Comparison of ENCODE assay signal across 20 cellular contexts in the genomic region with DNA sequence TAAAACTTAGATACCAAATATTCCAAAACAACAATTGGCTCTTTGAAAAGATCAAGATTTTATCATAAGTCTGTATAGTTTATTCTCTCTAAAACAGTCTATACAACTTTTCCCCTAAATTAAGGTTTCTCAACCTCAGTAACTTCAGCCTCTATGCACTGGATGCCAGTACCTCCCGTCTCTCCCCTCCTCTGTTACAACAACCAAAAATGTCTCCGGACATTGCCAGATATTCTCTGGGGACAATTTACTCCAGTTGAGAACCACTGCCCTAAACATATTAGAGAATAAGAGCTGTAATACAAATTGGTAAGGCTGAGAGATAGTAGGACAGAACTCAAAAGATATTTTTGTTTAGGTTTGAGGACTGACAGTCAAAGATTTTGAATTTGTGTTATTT.
A peak's percentile ranks its signal among the peaks of the same experiment; 100 is the strongest.
DNase-seq lines count a peak whose midpoint lies in the region; ATAC-seq and TF ChIP-seq lines count a peak whose summit lies in the region.
"Had no signal": no experiment of that assay in that cellular context is flagged by ENCODE, and none has a peak within 500 bp of the region (broad histone marks: within the 10 kb centered on the region; RNA-seq: fewer than 3 reads in every experiment).

No MANE protein-coding gene starts in this region.

- H3K27me3 ChIP-seq in uterus, result no peaks in the 10 kb centered on the region
- H3K27me3 ChIP-seq: BLaER1 had no signal

- no peaks in the 10 kb centered on the region for H3K9me3 ChIP-seq in uterus
- H3K9me3 ChIP-seq: BLaER1 had no signal

- ATAC-seq in activated T-cell treated with anti-CD3 and anti-CD28 coated beads, Interleukin-2, amount 50 U/mL, for 72 hours (replicated peaks in 1 of 2), result no peak
- ATAC-seq in GM19467 (IDR thresholded peaks at IDR 0.05; ENCODE audit: unreplicated experiment) (no peak), HG03139 (IDR thresholded peaks at IDR 0.05; ENCODE audit: unreplicated experiment) (no peak)
- ATAC-seq: CD8-positive, alpha-beta T cell had no signal

- H3K4me1 ChIP-seq in uterus, result peaks cover 0 to 16% of the 10 kb centered on the region in 2 donors
- H3K4me1 ChIP-seq: BLaER1 had no signal

- H3K9me3 Mint-ChIP-seq in activated T-cell treated with anti-CD3 and anti-CD28 coated beads, Interleukin-2, amount 50 U/mL, for 24 hours, result no peaks in the 10 kb centered on the region
- H3K9me3 Mint-ChIP-seq in activated T-cell treated with anti-CD3 and anti-CD28 coated beads, Interleukin-2, amount 50 U/mL, for 72 hours, result no peaks in the 10 kb centered on the region
- H3K9me3 Mint-ChIP-seq in nephron, result no peaks in the 10 kb centered on the region
- H3K9me3 Mint-ChIP-seq: CD8-positive, alpha-beta T cell had no signal

- intact Hi-C loops in uterus (cut with DNase I; ENCODE audit: low total_unique reads), result no loop called here

- peak overlapping the region; percentile 7 to 38 for H3K27ac ChIP-seq in coronary artery
- H3K27ac ChIP-seq in uterus, result peak overlapping the region; percentile 61 to 68
- H3K27ac ChIP-seq: BLaER1 had no signal

- H3K4me1 Mint-ChIP-seq in activated T-cell treated with anti-CD3 and anti-CD28 coated beads, Interleukin-2, amount 50 U/mL, for 24 hours (ENCODE audit: low read depth), result no peaks in the 10 kb centered on the region
- peaks cover 1% of the 10 kb centered on the region for H3K4me1 Mint-ChIP-seq in activated T-cell treated with anti-CD3 and anti-CD28 coated beads, Interleukin-2, amount 50 U/mL, for 72 hours (ENCODE audit: low read depth)
- H3K4me1 Mint-ChIP-seq in nephron, result peaks cover 26% of the 10 kb centered on the region

- TF ChIP-seq CTCF in coronary artery (IDR thresholded peaks at IDR 0.05) (no peak), nephron (IDR thresholded peaks at IDR 0.05; ENCODE audit: unreplicated experiment in 3 of 3) (no peak), uterus (IDR thresholded peaks at IDR 0.05) (no peak)

- H3K4me3 Mint-ChIP-seq in activated T-cell treated with anti-CD3 and anti-CD28 coated beads, Interleukin-2, amount 50 U/mL, for 24 hours, result no peak overlapping the region
- H3K4me3 Mint-ChIP-seq in activated T-cell treated with anti-CD3 and anti-CD28 coated beads, Interleukin-2, amount 50 U/mL, for 72 hours, result no peak overlapping the region
- H3K4me3 Mint-ChIP-seq in nephron, result no peak overlapping the region
- H3K4me3 Mint-ChIP-seq: CD8-positive, alpha-beta T cell had no signal

- TF ChIP-seq POLR2A in uterus (IDR thresholded peaks at IDR 0.05), result no peak

- no peaks in the 10 kb centered on the region for H3K27me3 Mint-ChIP-seq in activated T-cell treated with anti-CD3 and anti-CD28 coated beads, Interleukin-2, amount 50 U/mL, for 24 hours
- no peaks in the 10 kb centered on the region for H3K27me3 Mint-ChIP-seq in activated T-cell treated with anti-CD3 and anti-CD28 coated beads, Interleukin-2, amount 50 U/mL, for 72 hours (ENCODE audit: low read depth)
- no peaks in the 10 kb centered on the region for H3K27me3 Mint-ChIP-seq in nephron (ENCODE audit: low read depth)

- H3K4me3 ChIP-seq in coronary artery (no peak overlapping the region), uterus (no peak overlapping the region)
- H3K4me3 ChIP-seq: BLaER1 had no signal

- H3K27ac Mint-ChIP-seq in activated T-cell treated with anti-CD3 and anti-CD28 coated beads, Interleukin-2, amount 50 U/mL, for 24 hours, result peak overlapping the region; percentile 48
- H3K27ac Mint-ChIP-seq in activated T-cell treated with anti-CD3 and anti-CD28 coated beads, Interleukin-2, amount 50 U/mL, for 72 hours, result no peak overlapping the region
- peak overlapping the region; percentile 23 to 66 (median 48) for H3K27ac Mint-ChIP-seq in nephron
- H3K27ac Mint-ChIP-seq: CD8-positive, alpha-beta T cell had no signal

- H3K36me3 Mint-ChIP-seq in activated T-cell treated with anti-CD3 and anti-CD28 coated beads, Interleukin-2, amount 50 U/mL, for 24 hours (ENCODE audit: low read depth), result peaks cover 69% of the 10 kb centered on the region
- H3K36me3 Mint-ChIP-seq in activated T-cell treated with anti-CD3 and anti-CD28 coated beads, Interleukin-2, amount 50 U/mL, for 72 hours (ENCODE audit: insufficient read depth in 2 of 2), result peaks cover 0 to 6% of the 10 kb centered on the region in 2 donors
- peaks cover 14% of the 10 kb centered on the region for H3K36me3 Mint-ChIP-seq in nephron (ENCODE audit: low read depth)

- no peak for DNase-seq in activated T-cell treated with anti-CD3 and anti-CD28 coated beads, Interleukin-2, amount 50 U/mL, for 24 hours
- DNase-seq in activated T-cell treated with anti-CD3 and anti-CD28 coated beads, Interleukin-2, amount 50 U/mL, for 72 hours, result no peak
- no peak for DNase-seq in coronary artery (ENCODE audit: low spot score)
- peak in 1 of 2 donors; percentile 46 for DNase-seq in uterus
- no peak for DNase-seq in glomerular visceral epithelial cell (ENCODE audit: extremely low spot score)
- DNase-seq: 8988T; CD8-positive, alpha-beta T cell; DMS79; GOT3; MV-4-11; NCI-H1417 treated with DMSO at 0.1 percent for 48 hours; NCI-H2029; NCI-H2171; NCI-H446; NCI-H69; Right ventricle myocardium superior had no signal

- H3K36me3 ChIP-seq in uterus, result no peaks in the 10 kb centered on the region
